In the genomic region with DNA sequence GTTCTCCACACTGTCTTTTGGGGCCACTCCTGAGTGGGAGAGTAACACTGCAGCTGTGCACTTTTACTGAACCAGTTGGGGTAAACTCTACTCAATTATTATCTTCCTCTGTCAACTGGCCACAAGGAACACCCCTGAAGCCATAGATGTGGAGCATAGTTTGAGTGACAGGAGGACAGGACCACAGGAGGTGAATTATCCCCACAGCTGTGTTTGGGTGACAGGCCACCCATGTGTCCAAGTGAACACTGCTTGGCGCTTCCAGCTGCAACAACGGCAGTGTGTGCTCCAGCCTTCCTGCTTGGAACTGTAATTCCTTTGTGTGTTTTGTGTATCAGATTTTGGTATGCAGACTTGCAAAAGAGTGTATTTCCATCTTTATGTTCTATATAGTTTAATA, we compare ENCODE assay signal across 2 cellular contexts.
TF ChIP-seq lines count a peak whose summit lies in the region.

No MANE protein-coding gene starts in this region.

TF ChIP-seq in HEK293T, 16 proteins besides CTCF, POLR2A, EP300 and RAD21 (continued from another document):
- peak; percentile 50 for TF ChIP-seq PKNOX1 (IDR thresholded peaks at IDR 0.05)
TF ChIP-seq in HEK293T: peak in this region for 1.

TF ChIP-seq in K562, 482 proteins besides CTCF, POLR2A, EP300 and RAD21 (continued from another document):
- TF ChIP-seq PBX2 (CRISPR knock-in tag; IDR thresholded peaks at IDR 0.05; ENCODE audit: low read depth): 0 out of 2 replicates have a peak, but pooled peaks have one; percentile 14
- peak; percentile 41 for TF ChIP-seq PBX2 (tag; conservative IDR thresholded peaks at IDR 0.05; ENCODE audit: low read depth)
- TF ChIP-seq MEIS2 (IDR thresholded peaks at IDR 0.05; ENCODE audit: partially characterized antibody): peak; percentile 10
- no peak for TF ChIP-seq TFAP4 (CRISPR knock-in tag; IDR thresholded peaks at IDR 0.05; ENCODE audit: borderline replicate concordance)
- TF ChIP-seq, protein P1, sequence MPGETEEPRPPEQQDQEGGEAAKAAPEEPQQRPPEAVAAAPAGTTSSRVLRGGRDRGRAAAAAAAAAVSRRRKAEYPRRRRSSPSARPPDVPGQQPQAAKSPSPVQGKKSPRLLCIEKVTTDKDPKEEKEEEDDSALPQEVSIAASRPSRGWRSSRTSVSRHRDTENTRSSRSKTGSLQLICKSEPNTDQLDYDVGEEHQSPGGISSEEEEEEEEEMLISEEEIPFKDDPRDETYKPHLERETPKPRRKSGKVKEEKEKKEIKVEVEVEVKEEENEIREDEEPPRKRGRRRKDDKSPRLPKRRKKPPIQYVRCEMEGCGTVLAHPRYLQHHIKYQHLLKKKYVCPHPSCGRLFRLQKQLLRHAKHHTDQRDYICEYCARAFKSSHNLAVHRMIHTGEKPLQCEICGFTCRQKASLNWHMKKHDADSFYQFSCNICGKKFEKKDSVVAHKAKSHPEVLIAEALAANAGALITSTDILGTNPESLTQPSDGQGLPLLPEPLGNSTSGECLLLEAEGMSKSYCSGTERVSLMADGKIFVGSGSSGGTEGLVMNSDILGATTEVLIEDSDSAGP (CRISPR knock-in tag; IDR thresholded peaks at IDR 0.05): no peak
- no peak for TF ChIP-seq HMG20A (CRISPR knock-in tag; conservative IDR thresholded peaks at IDR 0.05)
- TF ChIP-seq PHF8 (IDR thresholded peaks at IDR 0.05; ENCODE audit: borderline replicate concordance, low read length): no peak
- no peak for TF ChIP-seq PURB (CRISPR knock-in tag; IDR thresholded peaks at IDR 0.05; ENCODE audit: low read depth)
- TF ChIP-seq, protein P2, sequence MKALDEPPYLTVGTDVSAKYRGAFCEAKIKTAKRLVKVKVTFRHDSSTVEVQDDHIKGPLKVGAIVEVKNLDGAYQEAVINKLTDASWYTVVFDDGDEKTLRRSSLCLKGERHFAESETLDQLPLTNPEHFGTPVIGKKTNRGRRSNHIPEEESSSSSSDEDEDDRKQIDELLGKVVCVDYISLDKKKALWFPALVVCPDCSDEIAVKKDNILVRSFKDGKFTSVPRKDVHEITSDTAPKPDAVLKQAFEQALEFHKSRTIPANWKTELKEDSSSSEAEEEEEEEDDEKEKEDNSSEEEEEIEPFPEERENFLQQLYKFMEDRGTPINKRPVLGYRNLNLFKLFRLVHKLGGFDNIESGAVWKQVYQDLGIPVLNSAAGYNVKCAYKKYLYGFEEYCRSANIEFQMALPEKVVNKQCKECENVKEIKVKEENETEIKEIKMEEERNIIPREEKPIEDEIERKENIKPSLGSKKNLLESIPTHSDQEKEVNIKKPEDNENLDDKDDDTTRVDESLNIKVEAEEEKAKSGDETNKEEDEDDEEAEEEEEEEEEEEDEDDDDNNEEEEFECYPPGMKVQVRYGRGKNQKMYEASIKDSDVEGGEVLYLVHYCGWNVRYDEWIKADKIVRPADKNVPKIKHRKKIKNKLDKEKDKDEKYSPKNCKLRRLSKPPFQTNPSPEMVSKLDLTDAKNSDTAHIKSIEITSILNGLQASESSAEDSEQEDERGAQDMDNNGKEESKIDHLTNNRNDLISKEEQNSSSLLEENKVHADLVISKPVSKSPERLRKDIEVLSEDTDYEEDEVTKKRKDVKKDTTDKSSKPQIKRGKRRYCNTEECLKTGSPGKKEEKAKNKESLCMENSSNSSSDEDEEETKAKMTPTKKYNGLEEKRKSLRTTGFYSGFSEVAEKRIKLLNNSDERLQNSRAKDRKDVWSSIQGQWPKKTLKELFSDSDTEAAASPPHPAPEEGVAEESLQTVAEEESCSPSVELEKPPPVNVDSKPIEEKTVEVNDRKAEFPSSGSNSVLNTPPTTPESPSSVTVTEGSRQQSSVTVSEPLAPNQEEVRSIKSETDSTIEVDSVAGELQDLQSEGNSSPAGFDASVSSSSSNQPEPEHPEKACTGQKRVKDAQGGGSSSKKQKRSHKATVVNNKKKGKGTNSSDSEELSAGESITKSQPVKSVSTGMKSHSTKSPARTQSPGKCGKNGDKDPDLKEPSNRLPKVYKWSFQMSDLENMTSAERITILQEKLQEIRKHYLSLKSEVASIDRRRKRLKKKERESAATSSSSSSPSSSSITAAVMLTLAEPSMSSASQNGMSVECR (CRISPR knock-in tag; IDR thresholded peaks at IDR 0.05): no peak
- TF ChIP-seq, protein P3, sequence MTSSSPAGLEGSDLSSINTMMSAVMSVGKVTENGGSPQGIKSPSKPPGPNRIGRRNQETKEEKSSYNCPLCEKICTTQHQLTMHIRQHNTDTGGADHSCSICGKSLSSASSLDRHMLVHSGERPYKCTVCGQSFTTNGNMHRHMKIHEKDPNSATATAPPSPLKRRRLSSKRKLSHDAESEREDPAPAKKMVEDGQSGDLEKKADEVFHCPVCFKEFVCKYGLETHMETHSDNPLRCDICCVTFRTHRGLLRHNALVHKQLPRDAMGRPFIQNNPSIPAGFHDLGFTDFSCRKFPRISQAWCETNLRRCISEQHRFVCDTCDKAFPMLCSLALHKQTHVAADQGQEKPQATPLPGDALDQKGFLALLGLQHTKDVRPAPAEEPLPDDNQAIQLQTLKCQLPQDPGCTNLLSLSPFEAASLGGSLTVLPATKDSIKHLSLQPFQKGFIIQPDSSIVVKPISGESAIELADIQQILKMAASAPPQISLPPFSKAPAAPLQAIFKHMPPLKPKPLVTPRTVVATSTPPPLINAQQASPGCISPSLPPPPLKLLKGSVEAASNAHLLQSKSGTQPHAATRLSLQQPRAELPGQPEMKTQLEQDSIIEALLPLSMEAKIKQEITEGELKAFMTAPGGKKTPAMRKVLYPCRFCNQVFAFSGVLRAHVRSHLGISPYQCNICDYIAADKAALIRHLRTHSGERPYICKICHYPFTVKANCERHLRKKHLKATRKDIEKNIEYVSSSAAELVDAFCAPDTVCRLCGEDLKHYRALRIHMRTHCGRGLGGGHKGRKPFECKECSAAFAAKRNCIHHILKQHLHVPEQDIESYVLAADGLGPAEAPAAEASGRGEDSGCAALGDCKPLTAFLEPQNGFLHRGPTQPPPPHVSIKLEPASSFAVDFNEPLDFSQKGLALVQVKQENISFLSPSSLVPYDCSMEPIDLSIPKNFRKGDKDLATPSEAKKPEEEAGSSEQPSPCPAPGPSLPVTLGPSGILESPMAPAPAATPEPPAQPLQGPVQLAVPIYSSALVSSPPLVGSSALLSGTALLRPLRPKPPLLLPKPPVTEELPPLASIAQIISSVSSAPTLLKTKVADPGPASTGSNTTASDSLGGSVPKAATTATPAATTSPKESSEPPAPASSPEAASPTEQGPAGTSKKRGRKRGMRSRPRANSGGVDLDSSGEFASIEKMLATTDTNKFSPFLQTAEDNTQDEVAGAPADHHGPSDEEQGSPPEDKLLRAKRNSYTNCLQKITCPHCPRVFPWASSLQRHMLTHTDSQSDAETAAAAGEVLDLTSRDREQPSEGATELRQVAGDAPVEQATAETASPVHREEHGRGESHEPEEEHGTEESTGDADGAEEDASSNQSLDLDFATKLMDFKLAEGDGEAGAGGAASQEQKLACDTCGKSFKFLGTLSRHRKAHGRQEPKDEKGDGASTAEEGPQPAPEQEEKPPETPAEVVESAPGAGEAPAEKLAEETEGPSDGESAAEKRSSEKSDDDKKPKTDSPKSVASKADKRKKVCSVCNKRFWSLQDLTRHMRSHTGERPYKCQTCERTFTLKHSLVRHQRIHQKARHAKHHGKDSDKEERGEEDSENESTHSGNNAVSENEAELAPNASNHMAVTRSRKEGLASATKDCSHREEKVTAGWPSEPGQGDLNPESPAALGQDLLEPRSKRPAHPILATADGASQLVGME (CRISPR knock-in tag; IDR thresholded peaks at IDR 0.05): no peak
- TF ChIP-seq GMEB1 (CRISPR knock-in tag; IDR thresholded peaks at IDR 0.05): no peak
- TF ChIP-seq, protein P4, sequence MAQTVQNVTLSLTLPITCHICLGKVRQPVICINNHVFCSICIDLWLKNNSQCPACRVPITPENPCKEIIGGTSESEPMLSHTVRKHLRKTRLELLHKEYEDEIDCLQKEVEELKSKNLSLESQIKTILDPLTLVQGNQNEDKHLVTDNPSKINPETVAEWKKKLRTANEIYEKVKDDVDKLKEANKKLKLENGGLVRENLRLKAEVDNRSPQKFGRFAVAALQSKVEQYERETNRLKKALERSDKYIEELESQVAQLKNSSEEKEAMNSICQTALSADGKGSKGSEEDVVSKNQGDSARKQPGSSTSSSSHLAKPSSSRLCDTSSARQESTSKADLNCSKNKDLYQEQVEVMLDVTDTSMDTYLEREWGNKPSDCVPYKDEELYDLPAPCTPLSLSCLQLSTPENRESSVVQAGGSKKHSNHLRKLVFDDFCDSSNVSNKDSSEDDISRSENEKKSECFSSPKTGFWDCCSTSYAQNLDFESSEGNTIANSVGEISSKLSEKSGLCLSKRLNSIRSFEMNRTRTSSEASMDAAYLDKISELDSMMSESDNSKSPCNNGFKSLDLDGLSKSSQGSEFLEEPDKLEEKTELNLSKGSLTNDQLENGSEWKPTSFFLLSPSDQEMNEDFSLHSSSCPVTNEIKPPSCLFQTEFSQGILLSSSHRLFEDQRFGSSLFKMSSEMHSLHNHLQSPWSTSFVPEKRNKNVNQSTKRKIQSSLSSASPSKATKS (CRISPR knock-in tag; IDR thresholded peaks at IDR 0.05): no peak
- TF ChIP-seq PKNOX1 (IDR thresholded peaks at IDR 0.05): peak; percentile 86
- TF ChIP-seq TCF7L2 (IDR thresholded peaks at IDR 0.05; ENCODE audit: low read depth, low read length): no peak
- no peak for TF ChIP-seq YBX1 (IDR thresholded peaks at IDR 0.05)
- no peak for TF ChIP-seq BRD9 (IDR thresholded peaks at IDR 0.05; ENCODE audit: low read depth, partially characterized antibody)
- TF ChIP-seq CTBP1 (IDR thresholded peaks at IDR 0.05; ENCODE audit: borderline replicate concordance): no peak
- TF ChIP-seq ZNF143 (CRISPR knock-in tag; IDR thresholded peaks at IDR 0.05): no peak
- TF ChIP-seq BACH1 (tag; IDR thresholded peaks at IDR 0.05): no peak
- TF ChIP-seq MEF2D (tag; conservative IDR thresholded peaks at IDR 0.05; ENCODE audit: low read depth): no peak
- no peak for TF ChIP-seq ZBTB17 (CRISPR knock-in tag; IDR thresholded peaks at IDR 0.05)
- TF ChIP-seq HOMEZ (CRISPR knock-in tag; IDR thresholded peaks at IDR 0.05): no peak
